Comparison of ENCODE assay signal across 21 cellular contexts in genomic region chr6:132679094-132679493, GRCh38. TPM values are rescaled to one million over a fixed set of nuclear protein-coding genes. Genes with fewer than 3 reads are reported as not detected.
"Had no signal": no experiment of that assay in that cellular context is flagged by ENCODE, and none has a peak within 500 bp of the region (broad histone marks: within the 10 kb centered on the region; RNA-seq: fewer than 3 reads in every experiment).

No MANE protein-coding gene starts in this region.

RNA-seq across cellular contexts. Expression of gene TAAR1, which starts 20.1 kb away (rescaled TPM):
- total RNA-seq: activated B cell treated with CpG ODN at 0.5 μM for 24 hours; activated CD8-positive, alpha-beta T cell treated with anti-CD3 and anti-CD28 coated beads for 36 hours; activated T-cell treated with anti-CD3 and anti-CD28 coated beads, Interleukin-2, amount 50 U/mL, for 4 hours; activated T-helper 17 cell treated with anti-CD3 and anti-CD28 coated beads, Interleukin-2, amount 50 U/mL, for 72 hours; body of pancreas; dermis blood vessel endothelial cell; esophagus muscularis mucosa; glomerular endothelial cell; heart right ventricle; kidney epithelial cell; lower leg skin; mesothelial cell of epicardium; naive thymus-derived CD4-positive, alpha-beta T cell; progenitor cell of endocrine pancreas; renal cortical epithelial cell; right lobe of liver; testis; transverse colon; urinary bladder had no signal
- polyA plus RNA-seq: heart right ventricle; naive thymus-derived CD4-positive, alpha-beta T cell; neural cell; ovary; urinary bladder had no signal

RNA-seq across cellular contexts. Expression of gene VNN1, which starts 34.8 kb away (rescaled TPM):
- total RNA-seq: activated CD8-positive, alpha-beta T cell treated with anti-CD3 and anti-CD28 coated beads for 36 hours; activated T-cell treated with anti-CD3 and anti-CD28 coated beads, Interleukin-2, amount 50 U/mL, for 4 hours; activated T-helper 17 cell treated with anti-CD3 and anti-CD28 coated beads, Interleukin-2, amount 50 U/mL, for 72 hours; dermis blood vessel endothelial cell; mesothelial cell of epicardium; progenitor cell of endocrine pancreas had no signal
- polyA plus RNA-seq: naive thymus-derived CD4-positive, alpha-beta T cell; neural cell had no signal

RNA-seq across cellular contexts. Expression of gene TAAR2, which starts 55.0 kb away (rescaled TPM):
- total RNA-seq: activated B cell treated with CpG ODN at 0.5 μM for 24 hours; activated CD8-positive, alpha-beta T cell treated with anti-CD3 and anti-CD28 coated beads for 36 hours; activated T-cell treated with anti-CD3 and anti-CD28 coated beads, Interleukin-2, amount 50 U/mL, for 4 hours; activated T-helper 17 cell treated with anti-CD3 and anti-CD28 coated beads, Interleukin-2, amount 50 U/mL, for 72 hours; body of pancreas; dermis blood vessel endothelial cell; esophagus muscularis mucosa; glomerular endothelial cell; heart right ventricle; kidney epithelial cell; lower leg skin; mesothelial cell of epicardium; naive thymus-derived CD4-positive, alpha-beta T cell; ovary; progenitor cell of endocrine pancreas; renal cortical epithelial cell; right lobe of liver; testis; transverse colon; urinary bladder had no signal
- polyA plus RNA-seq: heart right ventricle; naive thymus-derived CD4-positive, alpha-beta T cell; neural cell; ovary; urinary bladder had no signal
